25 cellular contexts compared by ENCODE assay signal in the genomic region with DNA sequence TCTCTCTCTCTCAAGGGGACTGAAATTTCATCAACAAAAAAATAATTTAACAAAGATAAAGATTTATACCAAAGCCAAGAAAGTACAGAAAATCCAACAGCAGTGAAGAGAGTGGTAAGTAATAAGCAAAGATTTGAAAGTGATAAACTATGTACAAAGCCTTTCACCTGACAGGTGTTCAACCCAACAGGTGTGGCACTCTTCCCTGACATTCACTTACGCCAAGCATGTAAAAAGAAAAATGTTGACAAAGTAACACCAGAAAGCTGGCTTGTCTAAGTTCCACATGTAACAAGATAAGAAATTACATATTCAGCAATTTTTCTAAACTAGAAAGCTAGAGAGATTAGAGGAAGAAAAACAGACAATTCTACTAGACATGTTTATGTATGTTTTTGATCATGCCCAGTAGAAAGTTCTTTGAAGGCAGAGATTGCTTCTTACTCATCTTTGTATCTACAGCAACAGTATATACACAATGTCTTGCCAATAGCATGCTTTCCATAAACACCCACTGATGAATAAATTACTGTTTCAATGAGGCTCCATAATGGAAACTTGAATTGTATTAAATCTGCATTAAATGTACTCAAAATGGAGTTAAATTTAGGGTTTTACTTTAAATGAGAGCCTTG.
DNase-seq lines count a peak whose midpoint lies in the region; ATAC-seq and TF ChIP-seq lines count a peak whose summit lies in the region.
"Had no signal": no experiment of that assay in that cellular context is flagged by ENCODE, and none has a peak within 500 bp of the region (broad histone marks: within the 10 kb centered on the region; RNA-seq: fewer than 3 reads in every experiment).

No MANE protein-coding gene starts in this region.

- H3K4me3 Mint-ChIP-seq in Caco-2 (ENCODE audit: unreplicated experiment) (no peak overlapping the region), nephron (no peak overlapping the region), T-helper 17 cell (no peak overlapping the region)
- H3K4me3 Mint-ChIP-seq: endodermal cell; memory B cell; naive thymus-derived CD4-positive, alpha-beta T cell; stimulated activated memory B cell treated with anti-CD40 and anti-IgM and Interleukin-4, amounts not matched to agents 10 μg/mL and 1 μg/mL and 100 μg/mL, for 72 hours; T-cell had no signal

- no peak overlapping the region for H3K4me3 ChIP-seq in Caco-2 (ENCODE audit: low read depth, low read length)
- H3K4me3 ChIP-seq: BLaER1, esophagus muscularis mucosa, SJCRH30 had no signal

- no peaks in the 10 kb centered on the region for H3K9me3 Mint-ChIP-seq in Caco-2 (ENCODE audit: unreplicated experiment)
- no peaks in the 10 kb centered on the region for H3K9me3 Mint-ChIP-seq in nephron
- H3K9me3 Mint-ChIP-seq: memory B cell, T-cell had no signal

- H3K4me1 Mint-ChIP-seq in Caco-2 (ENCODE audit: low read depth, unreplicated experiment) (peaks cover 23% of the 10 kb centered on the region), nephron (peaks cover 20% of the 10 kb centered on the region), T-helper 17 cell (no peaks in the 10 kb centered on the region)
- H3K4me1 Mint-ChIP-seq: endodermal cell; memory B cell; naive thymus-derived CD4-positive, alpha-beta T cell; stimulated activated memory B cell treated with anti-CD40 and anti-IgM and Interleukin-4, amounts not matched to agents 10 μg/mL and 1 μg/mL and 100 μg/mL, for 72 hours; T-cell had no signal

- intact Hi-C loops in Caco-2 (cut with micrococcal nuclease; ENCODE audit: unreplicated experiment) = no loop called here

- no peaks in the 10 kb centered on the region for H3K27me3 ChIP-seq in Caco-2 (replicated peaks; ENCODE audit: control insufficient read depth, insufficient read depth, low read length)
- H3K27me3 ChIP-seq: BLaER1, esophagus muscularis mucosa, SJCRH30 had no signal

- H3K4me1 ChIP-seq in Caco-2 = peaks cover 25% of the 10 kb centered on the region

- POLR2A ChIA-PET in Caco-2 (lab: Charles Lee) = interaction anchor here (0.8 kb wide), 1 partner anchor 16 kb away, joined by 3 read pairs; no protein-coding TSS in a partner anchor

- no peak for ATAC-seq in T-helper 17 cell
- ATAC-seq: naive thymus-derived CD4-positive, alpha-beta T cell; stimulated activated memory B cell treated with anti-CD40 and anti-IgM and Interleukin-4, amounts not matched to agents 10 μg/mL and 1 μg/mL and 100 μg/mL, for 72 hours; T-cell had no signal

- H3K9me3 ChIP-seq in Caco-2 (no peaks in the 10 kb centered on the region), T-helper 17 cell (ENCODE audit: control insufficient read depth, low read length, poor library complexity, severe bottlenecking) (no peaks in the 10 kb centered on the region)
- H3K9me3 ChIP-seq: BLaER1, esophagus muscularis mucosa, SJCRH30 had no signal

- no TSS peak for BruUV-seq in Caco-2 (replicated peaks; lab: Mats Ljungman, UMichigan)

- H3K27ac Mint-ChIP-seq in Caco-2 (ENCODE audit: unreplicated experiment) (peak overlapping the region; percentile 60), nephron (peak overlapping the region; percentile 16 to 75 (median 60)), T-helper 17 cell (no peak overlapping the region)
- H3K27ac Mint-ChIP-seq: endodermal cell; memory B cell; naive thymus-derived CD4-positive, alpha-beta T cell; stimulated activated memory B cell treated with anti-CD40 and anti-IgM and Interleukin-4, amounts not matched to agents 10 μg/mL and 1 μg/mL and 100 μg/mL, for 72 hours; T-cell had no signal

- no peak for TF ChIP-seq CTCF in Caco-2 (IDR thresholded peaks at IDR 0.05; ENCODE audit: insufficient read depth in 1 of 2, low read depth in 1 of 2, low read length in 1 of 2, severe bottlenecking in 1 of 2, unreplicated experiment in 1 of 2)
- no peak for TF ChIP-seq CTCF in nephron (IDR thresholded peaks at IDR 0.05; ENCODE audit: unreplicated experiment in 3 of 3)

- DNase-seq in Caco-2 (no peak), NCI-H748 (lab: John Stamatoyannopoulos, UW; ENCODE audit: unreplicated experiment) (peak; percentile 22), fibroblast of peridontal ligament (ENCODE audit: extremely low read depth) (peak; percentile 60), T-helper 17 cell (no peak), NCI-H774 (lab: John Stamatoyannopoulos, UW) (no peak), T-helper 9 cell (no peak), DMS53 treated with DMSO at 0.1 percent for 48 hours (lab: John Stamatoyannopoulos, UW; ENCODE audit: unreplicated experiment) (no peak)
- DNase-seq: activated CD4-positive, alpha-beta T cell treated with anti-CD3 and anti-CD28 coated beads for 1 hour; activated naive CD4-positive, alpha-beta T cell treated with Interleukin-2 at 50 U/mL for 16 hours; amygdala; COR-L47; cortex of kidney; endodermal cell; HCEC 1CT; head of caudate nucleus; naive thymus-derived CD4-positive, alpha-beta T cell; NCI-H1417 treated with DMSO at 0.1 percent for 48 hours; SJCRH30; stimulated activated CD4-positive, alpha-beta T cell treated with anti-CD3 and anti-CD28 coated beads, Interleukin-4, amount 100 ng/mL, for 1 hour; T-cell had no signal

- CTCF ChIA-PET in Caco-2 (lab: Charles Lee) = no interaction called here

- peaks cover 18% of the 10 kb centered on the region for H3K36me3 Mint-ChIP-seq in Caco-2 (ENCODE audit: insufficient read depth, unreplicated experiment)
- peaks cover 56% of the 10 kb centered on the region for H3K36me3 Mint-ChIP-seq in nephron (ENCODE audit: low read depth)
- H3K36me3 Mint-ChIP-seq in T-helper 17 cell (ENCODE audit: low read depth) = no peaks in the 10 kb centered on the region
- H3K36me3 Mint-ChIP-seq: memory B cell; stimulated activated memory B cell treated with anti-CD40 and anti-IgM and Interleukin-4, amounts not matched to agents 10 μg/mL and 1 μg/mL and 100 μg/mL, for 72 hours; T-cell had no signal

- H3K36me3 ChIP-seq in Caco-2 (ENCODE audit: control insufficient read depth, insufficient read depth, low read length) = peaks cover 4% of the 10 kb centered on the region; the same call in 1 of the 2 replicates

- H3K27me3 Mint-ChIP-seq in Caco-2 (ENCODE audit: insufficient read depth, unreplicated experiment) (no peaks in the 10 kb centered on the region), nephron (ENCODE audit: low read depth) (no peaks in the 10 kb centered on the region), T-helper 17 cell (peaks cover 6% of the 10 kb centered on the region)
- H3K27me3 Mint-ChIP-seq: memory B cell; stimulated activated memory B cell treated with anti-CD40 and anti-IgM and Interleukin-4, amounts not matched to agents 10 μg/mL and 1 μg/mL and 100 μg/mL, for 72 hours; T-cell had no signal

Comparison
In these comparisons a context has a peak if more than half of its experiments do, and no peak if none do; other contexts are left out.
1. DNase-seq: peak in NCI-H748 (single experiment) and fibroblast of peridontal ligament (single experiment); none in Caco-2 (0 of 2), T-helper 17 cell (0 of 3), NCI-H774 (single experiment), T-helper 9 cell (single experiment) and DMS53 treated with DMSO at 0.1 percent for 48 hours (single experiment).